In genomic region chr2:63875758-63876710, GRCh38 we compare ENCODE assay signal across 15 cellular contexts. TPM values are rescaled to one million over a fixed set of nuclear protein-coding genes. Genes with fewer than 3 reads are reported as not detected.
A peak's percentile ranks its signal among the peaks of the same experiment; 100 is the strongest.
DNase-seq lines count a peak whose midpoint lies in the region; ATAC-seq, FAIRE-seq and TF ChIP-seq lines count a peak whose summit lies in the region.
"Had no signal": no experiment of that assay in that cellular context is flagged by ENCODE, and none has a peak within 500 bp of the region (broad histone marks: within the 10 kb centered on the region; RNA-seq: fewer than 3 reads in every experiment).

No MANE protein-coding gene starts in this region.

- H4K20me1 ChIP-seq in H9 (ENCODE audit: control insufficient read depth, insufficient read depth, insufficient read length) (no peaks in the 10 kb centered on the region), K562 (replicated peaks; ENCODE audit: control insufficient read depth, insufficient read depth, low read length) (no peaks in the 10 kb centered on the region), neural progenitor cell (ENCODE audit: low read depth) (peaks cover 9% of the 10 kb centered on the region)

- H3K9me3 Mint-ChIP-seq in H9 (0 out of 5 replicates have a peak, but pooled peaks cover 0 to 2% of the 10 kb centered on the region in 2 experiments), neural progenitor cell (peaks cover 11% of the 10 kb centered on the region)
- no peaks in the 10 kb centered on the region for H3K9me3 Mint-ChIP-seq in stimulated activated effector memory CD8-positive, alpha-beta T cell treated with anti-CD3 and anti-CD28 coated beads, Interleukin-12 subunit alpha, Interleukin-12 subunit beta, amount 100 ng/mL, for 72 hours

- intact Hi-C loops in K562 (cut with micrococcal nuclease), result no loop called here
- intact Hi-C loops in vagina (cut with DNase I), result no loop called here

- no peak for TF ChIP-seq CTCF in H9 (conservative IDR thresholded peaks at IDR 0.05)
- TF ChIP-seq CTCF in K562 (IDR thresholded peaks at IDR 0.05 in 2 of 3, conservative IDR thresholded peaks at IDR 0.05 in 1 of 3; ENCODE audit: insufficient read depth in 2 of 3, low read depth in 1 of 3, low read length in 3 of 3), result no peak
- TF ChIP-seq CTCF in right atrium auricular region (IDR thresholded peaks at IDR 0.05), result no peak
- TF ChIP-seq CTCF in vagina (IDR thresholded peaks at IDR 0.05), result no peak
- no peak for TF ChIP-seq CTCF in neural progenitor cell (IDR thresholded peaks at IDR 0.05)

- no peak overlapping the region for H2BK120ac ChIP-seq in H9 (ENCODE audit: low read depth, low read length, poor library complexity, severe bottlenecking)

- no peaks in the 10 kb centered on the region for H3K27me3 Mint-ChIP-seq in H9 (ENCODE audit: low read depth)
- peaks cover 2% of the 10 kb centered on the region for H3K27me3 Mint-ChIP-seq in neural progenitor cell (ENCODE audit: insufficient read depth, low read depth)

- POLR2A ChIA-PET in K562 (lab: Yijun Ruan, JAX), result interaction anchor here (0.6 to 1.5 kb wide), 4 partner anchors 10 to 27 kb away, joined by 3 to 6 read pairs (median 4); no protein-coding TSS in a partner anchor

- no peak; the same call in 2 of the 3 replicates for ATAC-seq in K562
- peak; percentile 48 for ATAC-seq in stimulated activated effector memory CD8-positive, alpha-beta T cell treated with anti-CD3 and anti-CD28 coated beads, Interleukin-12 subunit alpha, Interleukin-12 subunit beta, amount 100 ng/mL, for 72 hours
- ATAC-seq: Panc1 had no signal

- TF ChIP-seq POLR2A in K562 (conservative IDR thresholded peaks at IDR 0.05) (no peak), vagina (IDR thresholded peaks at IDR 0.05) (no peak)

- no peak overlapping the region for H3K4ac ChIP-seq in H9 (ENCODE audit: low read depth, low read length)

- no peak overlapping the region for H3K4me2 ChIP-seq in H9 (ENCODE audit: insufficient read depth, insufficient read length, low read length)
- no peak overlapping the region for H3K4me2 ChIP-seq in K562 (ENCODE audit: insufficient read depth, low read length)
- H3K4me2 ChIP-seq in neural progenitor cell, result no peak overlapping the region

- peaks cover 74 to 89% of the 10 kb centered on the region in 2 experiments for H3K4me1 Mint-ChIP-seq in H9
- H3K4me1 Mint-ChIP-seq in stimulated activated effector memory CD8-positive, alpha-beta T cell treated with anti-CD3 and anti-CD28 coated beads, Interleukin-12 subunit alpha, Interleukin-12 subunit beta, amount 100 ng/mL, for 72 hours, result peaks cover 40% of the 10 kb centered on the region
- peaks cover 12% of the 10 kb centered on the region for H3K4me1 Mint-ChIP-seq in neural progenitor cell

- no TSS peak for BruUV-seq in K562 (replicated peaks; lab: Mats Ljungman, UMichigan)

- in situ Hi-C loops in K562 (cut with MboI), result no loop called here

- no peaks in the 10 kb centered on the region for H3K27me3 ChIP-seq in H9 (ENCODE audit: insufficient read depth, low read length)
- no peaks in the 10 kb centered on the region for H3K27me3 ChIP-seq in K562 (ENCODE audit: control insufficient read depth in 2 of 2, insufficient read depth in 2 of 2, low read length in 2 of 2)
- no peaks in the 10 kb centered on the region for H3K27me3 ChIP-seq in right atrium auricular region
- H3K27me3 ChIP-seq in vagina, result no peaks in the 10 kb centered on the region
- H3K27me3 ChIP-seq in neural progenitor cell, result no peaks in the 10 kb centered on the region

- no peak overlapping the region for H3K56ac ChIP-seq in H9 (ENCODE audit: insufficient read length, low read depth, low read length)

- H4K5ac ChIP-seq in H9 (ENCODE audit: insufficient read length, low read depth, low read length), result no peak overlapping the region

- no peak overlapping the region for H3K14ac ChIP-seq in H9 (ENCODE audit: insufficient read depth, low read length)

- H3K4me1 ChIP-seq in H9 (ENCODE audit: insufficient read depth, low read length), result peaks cover 7% of the 10 kb centered on the region; the same call in 1 of the 2 replicates
- no peaks in the 10 kb centered on the region for H3K4me1 ChIP-seq in K562 (replicated peaks in 1 of 2; ENCODE audit: control insufficient read depth in 2 of 2, insufficient read depth in 2 of 2, low read length in 2 of 2)
- peaks cover 0 to 53% of the 10 kb centered on the region in 2 donors for H3K4me1 ChIP-seq in right atrium auricular region
- H3K4me1 ChIP-seq in vagina, result peaks cover 34% of the 10 kb centered on the region
- H3K4me1 ChIP-seq in neural progenitor cell, result peaks cover 20% of the 10 kb centered on the region

- peak; percentile 59 for FAIRE-seq in K562 (lab: Jason Lieb, UNC)
- FAIRE-seq: GM18507 had no signal

- H3K9ac ChIP-seq in H9 (ENCODE audit: extremely low read depth, insufficient read length, low read length) (no peak overlapping the region), K562 (ENCODE audit: insufficient read depth in 1 of 2, low read depth in 2 of 2, low read length in 2 of 2) (no peak overlapping the region), neural progenitor cell (no peak overlapping the region)

- H2BK20ac ChIP-seq in H9 (ENCODE audit: low read depth, low read length, poor library complexity, severe bottlenecking), result no peak overlapping the region

- H3K36me3 Mint-ChIP-seq in H9 (ENCODE audit: insufficient read depth in 1 of 3, low read depth in 3 of 3), result peaks cover 57 to 83% (median 82%) of the 10 kb centered on the region in 3 experiments; a peak in 6 of 7 replicates
- H3K36me3 Mint-ChIP-seq in stimulated activated effector memory CD8-positive, alpha-beta T cell treated with anti-CD3 and anti-CD28 coated beads, Interleukin-12 subunit alpha, Interleukin-12 subunit beta, amount 100 ng/mL, for 72 hours, result peaks cover 30% of the 10 kb centered on the region
- peaks cover 35% of the 10 kb centered on the region for H3K36me3 Mint-ChIP-seq in neural progenitor cell

- H3K23me2 ChIP-seq in H9 (ENCODE audit: insufficient read length, low read depth, low read length, poor library complexity, severe bottlenecking), result no peaks in the 10 kb centered on the region

- H2BK12ac ChIP-seq in H9 (ENCODE audit: insufficient read length, low read depth, low read length), result no peak overlapping the region

- no peak overlapping the region for H2AFZ ChIP-seq in H9 (ENCODE audit: low read length)
- no peak overlapping the region for H2AFZ ChIP-seq in K562 (ENCODE audit: low read depth, low read length)
- H2AFZ ChIP-seq in neural progenitor cell (replicated peaks), result no peak overlapping the region

- no peak for DNase-seq in H9
- DNase-seq in K562 (ENCODE audit: extremely low read depth in 1 of 4, low spot score in 3 of 4), result no peak
- no peak for DNase-seq in right atrium auricular region (ENCODE audit: low spot score)
- DNase-seq in stimulated activated effector memory CD8-positive, alpha-beta T cell treated with anti-CD3 and anti-CD28 coated beads, Interleukin-12 subunit alpha, Interleukin-12 subunit beta, amount 100 ng/mL, for 72 hours (ENCODE audit: low spot score in 2 of 2), result no peak
- DNase-seq in vagina (ENCODE audit: extremely low spot score in 2 of 2), result no peak
- DNase-seq in superior temporal gyrus (ENCODE audit: extremely low spot score), result no peak
- no peak for DNase-seq in neural progenitor cell (ENCODE audit: low spot score)
- no peak for DNase-seq in GOT3 (lab: John Stamatoyannopoulos, UW)
- DNase-seq: activated gamma-delta T cell; DMS53; NCI-H2171; stimulated activated CD4-positive, alpha-beta T cell treated with anti-CD3 and anti-CD28 coated beads, Interleukin-4, amount 100 ng/mL, for 24 hours had no signal

- peaks cover 6% of the 10 kb centered on the region for H3K79me1 ChIP-seq in H9 (ENCODE audit: insufficient read depth, low read depth, low read length, poor library complexity, severe bottlenecking)

- no peak overlapping the region for H4K91ac ChIP-seq in H9 (ENCODE audit: insufficient read length, low read depth, low read length)

- H3K9me3 ChIP-seq in H9 (ENCODE audit: control insufficient read depth, low read depth, low read length), result no peaks in the 10 kb centered on the region
- no peaks in the 10 kb centered on the region for H3K9me3 ChIP-seq in K562 (replicated peaks; ENCODE audit: control insufficient read depth, insufficient read depth, low read depth, low read length)
- H3K9me3 ChIP-seq in right atrium auricular region, result no peaks in the 10 kb centered on the region
- H3K9me3 ChIP-seq in vagina, result no peaks in the 10 kb centered on the region
- H3K9me3 ChIP-seq in neural progenitor cell (ENCODE audit: low read depth), result no peaks in the 10 kb centered on the region

- no peak overlapping the region for H4K8ac ChIP-seq in H9 (replicated peaks; ENCODE audit: insufficient read length, low read depth, low read length)

- H3K79me2 ChIP-seq in H9 (ENCODE audit: insufficient read depth, low read length), result peaks cover 21% of the 10 kb centered on the region; the same call in 1 of the 2 replicates
- H3K79me2 ChIP-seq in K562 (ENCODE audit: control insufficient read depth, insufficient read depth, low read length), result no peaks in the 10 kb centered on the region
- H3K79me2 ChIP-seq in neural progenitor cell (ENCODE audit: low read depth), result peaks cover 76% of the 10 kb centered on the region

- CTCF ChIA-PET in K562 (lab: Yijun Ruan, JAX; ENCODE audit: low intra/inter-chr PET ratio), result no interaction called here

- no peak for TF ChIP-seq EP300 in K562 (IDR thresholded peaks at IDR 0.05; ENCODE audit: low read length)

- H2AK5ac ChIP-seq in H9 (ENCODE audit: insufficient read length, low read length), result no peak overlapping the region

- H3T11ph ChIP-seq in H9 (ENCODE audit: low read length), result no peak overlapping the region

- no peak overlapping the region for H2BK15ac ChIP-seq in H9 (ENCODE audit: low read depth, low read length)

- H3K4me3 ChIP-seq in K562 (no peak overlapping the region), right atrium auricular region (no peak overlapping the region), vagina (no peak overlapping the region), neural progenitor cell (no peak overlapping the region)

- no peak for TF ChIP-seq RAD21 in K562 (CRISPR knock-in tag; conservative IDR thresholded peaks at IDR 0.05 in 1 of 2, IDR thresholded peaks at IDR 0.05 in 1 of 2)

- H3K27ac Mint-ChIP-seq in H9 (peak overlapping the region in 2 of 3 experiments; percentile 65 to 92; a peak in 4 of 7 replicates), neural progenitor cell (no peak overlapping the region)
- H3K27ac Mint-ChIP-seq in stimulated activated effector memory CD8-positive, alpha-beta T cell treated with anti-CD3 and anti-CD28 coated beads, Interleukin-12 subunit alpha, Interleukin-12 subunit beta, amount 100 ng/mL, for 72 hours, result peak overlapping the region; percentile 89

- H3K4me3 Mint-ChIP-seq in H9 (no peak overlapping the region), neural progenitor cell (no peak overlapping the region)
- no peak overlapping the region for H3K4me3 Mint-ChIP-seq in stimulated activated effector memory CD8-positive, alpha-beta T cell treated with anti-CD3 and anti-CD28 coated beads, Interleukin-12 subunit alpha, Interleukin-12 subunit beta, amount 100 ng/mL, for 72 hours

- no CpG with 5 or more reads among the region's 7 CpGs for WGBS in H9 (ENCODE audit: extremely low coverage, insufficient read length, low lambda C conversion rate)
- WGBS in K562 (ENCODE audit: insufficient coverage, low coverage, missing lambda C conversion rate), result 78% methylated on average over 7 of the region's 7 CpGs

- H3K36me3 ChIP-seq in K562 (ENCODE audit: control insufficient read depth, insufficient read depth, low read length) (peaks cover 23% of the 10 kb centered on the region), right atrium auricular region (peaks cover 9% of the 10 kb centered on the region), vagina (peaks cover 0 to 24% of the 10 kb centered on the region in 2 donors), neural progenitor cell (peaks cover 7% of the 10 kb centered on the region)

- H3K27ac ChIP-seq in H9 (ENCODE audit: insufficient read length, low read depth, low read length) (no peak overlapping the region), K562 (ENCODE audit: extremely low read depth, low read depth, low read length) (no peak overlapping the region), right atrium auricular region (peak overlapping the region; percentile 52 to 68), vagina (no peak overlapping the region), neural progenitor cell (no peak overlapping the region)
- H3K27ac ChIP-seq: VCaP had no signal

- H3F3A ChIP-seq in neural progenitor cell (ENCODE audit: low read depth), result peaks cover 13% of the 10 kb centered on the region

- no peak overlapping the region for H3K23ac ChIP-seq in H9 (ENCODE audit: insufficient read length, low read depth, low read length)

- H3K18ac ChIP-seq in H9 (ENCODE audit: insufficient read length, low read depth, low read length), result no peak overlapping the region

- H3K9me1 ChIP-seq in K562 (ENCODE audit: control insufficient read depth, insufficient read depth, low read length), result peaks cover 4% of the 10 kb centered on the region

- H2BK5ac ChIP-seq in H9 (ENCODE audit: insufficient read length, low read length), result no peak overlapping the region

RNA-seq across cellular contexts. Expression of gene UGP2, which starts 34.3 kb away (rescaled TPM):
- total RNA-seq in H9 (2021) (848 and 883 TPM in 2 replicates), K562 (2014; rRNA removed) (25.2 and 25.5 TPM in 2 replicates), K562 (2014; rRNA removed; fragmentation: Illumina TruSeq; extraction: Trizol) (51.0 and 57.9 TPM in 2 replicates), K562 (2015; rRNA removed; fragmentation: Illumina TruSeq; extraction: Trizol) (61.5 and 62.0 TPM in 2 replicates), K562 (2021) (44.0 and 52.4 TPM in 2 replicates), right atrium auricular region (100 to 1,000 TPM; 204 to 209 TPM), vagina (78.6 TPM), neural progenitor cell (ENCODE audit: low replicate concordance) (78.6 and 126 TPM in 2 replicates)
- 22.2 and 53.0 TPM in 2 replicates for total RNA-seq in K562 (2011; cell fraction: chromatin; rRNA removed; ENCODE audit: low replicate concordance)
- 12.8 and 14.7 TPM in 2 replicates for total RNA-seq in K562 (2011; cell fraction: nucleolus; rRNA removed)
- total RNA-seq in K562 (2011; cell fraction: nucleoplasm; rRNA removed), result 25.4 and 36.0 TPM in 2 replicates
- polyA plus RNA-seq in K562 (2011; rRNA removed) (41.6 and 67.7 TPM in 2 replicates), K562 (2014; fragmentation: Illumina TruSeq; extraction: Trizol) (56.1 and 69.3 TPM in 2 replicates), K562 (2014; fragmentation: Nextera tagmentation; extraction: Ambion mirVana) (10 to 100 TPM; 58.9 to 59.6 TPM), K562 (2014; rRNA removed) (47.3 and 48.9 TPM in 2 replicates)
- 7.2 and 17.2 TPM in 2 replicates for polyA plus RNA-seq in K562 (2011; cell fraction: cytosol; rRNA removed)
- 8.2 and 14.7 TPM in 2 replicates for polyA plus RNA-seq in K562 (2011; cell fraction: nucleus; rRNA removed)
- 64.0 and 71.6 TPM in 2 replicates for polyA plus RNA-seq in K562 (2012)
- 44.6 and 50.5 TPM in 2 replicates for polyA minus RNA-seq in K562 (2011; rRNA and poly(A)+ RNA removed)
- 17.4 and 26.1 TPM in 2 replicates for polyA minus RNA-seq in K562 (2011; cell fraction: cytosol; rRNA and poly(A)+ RNA removed)
- polyA minus RNA-seq in K562 (2011; cell fraction: nucleus; rRNA and poly(A)+ RNA removed), result 12.0 and 25.8 TPM in 2 replicates

Comparison
In these comparisons a context has a peak if more than half of its experiments do, and no peak if none do; other contexts are left out.
1. H3K27ac ChIP-seq: peak in right atrium auricular region (2 of 2); none in H9 (single experiment), K562 (single experiment), vagina (single experiment) and neural progenitor cell (single experiment).